Comparison of ENCODE assay signal across 9 cellular contexts in genomic region chr2:156476516-156477206, GRCh38. TPM values are rescaled to one million over a fixed set of nuclear protein-coding genes. Genes with fewer than 3 reads are reported as not detected.
DNase-seq lines count a peak whose midpoint lies in the region; ATAC-seq, FAIRE-seq and TF ChIP-seq lines count a peak whose summit lies in the region.
"Had no signal": no experiment of that assay in that cellular context is flagged by ENCODE, and none has a peak within 500 bp of the region (broad histone marks: within the 10 kb centered on the region; RNA-seq: fewer than 3 reads in every experiment).

No MANE protein-coding gene starts in this region.

- no peak for FAIRE-seq in K562 (lab: Jason Lieb, UNC)

- H2AFZ ChIP-seq in K562 (ENCODE audit: low read depth, low read length): no peak overlapping the region

- no peaks in the 10 kb centered on the region for H3K9me3 ChIP-seq in K562 (replicated peaks; ENCODE audit: control insufficient read depth, insufficient read depth, low read depth, low read length)
- no peaks in the 10 kb centered on the region for H3K9me3 ChIP-seq in sigmoid colon

- H3K27me3 ChIP-seq in K562 (ENCODE audit: control insufficient read depth in 2 of 2, insufficient read depth in 2 of 2, low read length in 2 of 2) (no peaks in the 10 kb centered on the region), sigmoid colon (no peaks in the 10 kb centered on the region)

- H3K79me2 ChIP-seq in K562 (ENCODE audit: control insufficient read depth, insufficient read depth, low read length): no peaks in the 10 kb centered on the region; the same call in 2 of the 3 replicates

- TF ChIP-seq POLR2A in K562 (conservative IDR thresholded peaks at IDR 0.05): no peak
- TF ChIP-seq POLR2A in sigmoid colon (IDR thresholded peaks at IDR 0.05): no peak

- ATAC-seq in GM19452 (IDR thresholded peaks at IDR 0.05; ENCODE audit: unreplicated experiment) (peak; percentile 65), HG03442 (IDR thresholded peaks at IDR 0.05; ENCODE audit: unreplicated experiment) (peak; percentile 81), K562 (no peak)

- H4K20me1 ChIP-seq in K562 (replicated peaks; ENCODE audit: control insufficient read depth, insufficient read depth, low read length): no peaks in the 10 kb centered on the region

- WGBS in K562 (ENCODE audit: insufficient coverage, low coverage, missing lambda C conversion rate): 59% methylated on average over 4 of the region's 4 CpGs
- WGBS in sigmoid colon, 2 donors: 87 to 92% methylated on average over 4 of the region's 4 CpGs

- CTCF ChIA-PET in K562 (lab: Yijun Ruan, JAX; ENCODE audit: low intra/inter-chr PET ratio): no interaction called here

- POLR2A ChIA-PET in K562 (lab: Yijun Ruan, JAX): no interaction called here

- TSS peak; percentile 24 for BruUV-seq in K562 (replicated peaks; lab: Mats Ljungman, UMichigan)

- H3K9me1 ChIP-seq in K562 (ENCODE audit: control insufficient read depth, insufficient read depth, low read length): no peaks in the 10 kb centered on the region

- TF ChIP-seq RAD21 in K562 (CRISPR knock-in tag; conservative IDR thresholded peaks at IDR 0.05 in 1 of 2, IDR thresholded peaks at IDR 0.05 in 1 of 2): no peak

- H3K4me3 ChIP-seq in AG09309 (ENCODE audit: control insufficient read depth, low read depth, low read length): no peak overlapping the region
- no peak overlapping the region for H3K4me3 ChIP-seq in K562
- H3K4me3 ChIP-seq in sigmoid colon: no peak overlapping the region

- H3K36me3 ChIP-seq in K562 (ENCODE audit: control insufficient read depth, insufficient read depth, low read length): 0 out of 3 replicates have a peak, but pooled peaks cover 3% of the 10 kb centered on the region
- H3K36me3 ChIP-seq in sigmoid colon: no peaks in the 10 kb centered on the region

- DNase-seq in AG09309 (ENCODE audit: low read depth): peak; percentile 29
- no peak for DNase-seq in K562 (ENCODE audit: extremely low read depth in 1 of 4, low spot score in 3 of 4)
- DNase-seq in sigmoid colon: no peak
- no peak for DNase-seq in DMS 273 (lab: John Stamatoyannopoulos, UW; ENCODE audit: unreplicated experiment)
- DNase-seq in NCI-H2107 treated with DMSO at 0.1 percent for 48 hours (lab: John Stamatoyannopoulos, UW; ENCODE audit: unreplicated experiment): no peak
- DNase-seq in NCI-H524 (lab: John Stamatoyannopoulos, UW): no peak
- DNase-seq: activated T-cell treated with anti-CD3 and anti-CD28 coated beads, Interleukin-2, amount 50 U/mL, for 4 hours had no signal

- TF ChIP-seq CTCF in AG09309 (IDR thresholded peaks at IDR 0.05; ENCODE audit: control insufficient read depth, insufficient read depth, low read depth, low read length, missing control alignments) (no peak), K562 (IDR thresholded peaks at IDR 0.05 in 2 of 3, conservative IDR thresholded peaks at IDR 0.05 in 1 of 3; ENCODE audit: insufficient read depth in 2 of 3, low read depth in 1 of 3, low read length in 3 of 3) (no peak), sigmoid colon (IDR thresholded peaks at IDR 0.05) (no peak)

- intact Hi-C loops in K562 (cut with micrococcal nuclease): no loop called here
- intact Hi-C loops in sigmoid colon (cut with DNase I): no loop called here

- no peak overlapping the region for H3K9ac ChIP-seq in K562 (ENCODE audit: insufficient read depth in 1 of 2, low read depth in 2 of 2, low read length in 2 of 2)

- H3K4me1 ChIP-seq in K562 (replicated peaks in 1 of 2; ENCODE audit: control insufficient read depth in 2 of 2, insufficient read depth in 2 of 2, low read length in 2 of 2): peaks cover 0 to 10% of the 10 kb centered on the region in 2 experiments; a peak in 2 of 5 replicates
- H3K4me1 ChIP-seq in sigmoid colon: peaks cover 0 to 25% (median 16%) of the 10 kb centered on the region in 4 donors

- in situ Hi-C loops in K562 (cut with MboI): no loop called here

- no peak overlapping the region for H3K4me2 ChIP-seq in K562 (ENCODE audit: insufficient read depth, low read length)

- no peak overlapping the region for H3K27ac ChIP-seq in K562 (ENCODE audit: extremely low read depth, low read depth, low read length)
- peak overlapping the region in 3 of 4 donors; percentile 25 to 64 (median 36) for H3K27ac ChIP-seq in sigmoid colon

- TF ChIP-seq EP300 in K562 (IDR thresholded peaks at IDR 0.05; ENCODE audit: low read length): no peak
- TF ChIP-seq EP300 in sigmoid colon (IDR thresholded peaks at IDR 0.05): no peak

TF ChIP-seq in K562, 482 proteins besides CTCF, POLR2A, EP300 and RAD21:
- TF ChIP-seq C11orf30 (IDR thresholded peaks at IDR 0.05; ENCODE audit: low read depth) (no peak), E4F1 (CRISPR knock-in tag; IDR thresholded peaks at IDR 0.05; ENCODE audit: borderline replicate concordance) (no peak), KLF6 (CRISPR knock-in tag; IDR thresholded peaks at IDR 0.05; ENCODE audit: borderline replicate concordance) (no peak), NFYB (IDR thresholded peaks at IDR 0.05; ENCODE audit: extremely low read depth, insufficient read length) (no peak), NFIC (IDR thresholded peaks at IDR 0.05) (no peak), ZNF347 (CRISPR knock-in tag; IDR thresholded peaks at IDR 0.05; ENCODE audit: low read depth) (no peak), MAFG (tag; conservative IDR thresholded peaks at IDR 0.05) (no peak), FOXA1 (IDR thresholded peaks at IDR 0.05; ENCODE audit: borderline replicate concordance) (no peak), PHB2 (IDR thresholded peaks at IDR 0.05; ENCODE audit: low read depth) (no peak), ERF (CRISPR knock-in tag; IDR thresholded peaks at IDR 0.05) (no peak), ESRRB (CRISPR knock-in tag; IDR thresholded peaks at IDR 0.05; ENCODE audit: borderline replicate concordance) (no peak), NFXL1 (CRISPR knock-in tag; IDR thresholded peaks at IDR 0.05) (no peak), ZNF77 (CRISPR knock-in tag; IDR thresholded peaks at IDR 0.05) (no peak), RCOR1 (IDR thresholded peaks at IDR 0.05; ENCODE audit: borderline replicate concordance in 1 of 2, low read depth in 2 of 2, low read length in 2 of 2) (no peak), ZNF436 (CRISPR knock-in tag; IDR thresholded peaks at IDR 0.05) (no peak), ZNF449 (CRISPR knock-in tag; IDR thresholded peaks at IDR 0.05) (no peak)

RNA-seq across cellular contexts. Expression of gene GPD2, which starts 40.5 kb away (rescaled TPM):
- 14.2 and 23.6 TPM in 2 replicates for total RNA-seq in K562 (2011; cell fraction: chromatin; rRNA removed; ENCODE audit: low replicate concordance)
- 4.8 and 8.7 TPM in 2 replicates for total RNA-seq in K562 (2011; cell fraction: nucleolus; rRNA removed)
- 10.3 and 12.5 TPM in 2 replicates for total RNA-seq in K562 (2011; cell fraction: nucleoplasm; rRNA removed)
- 19.0 and 21.7 TPM in 2 replicates for total RNA-seq in K562 (2014; rRNA removed)
- 28.3 and 30.7 TPM in 2 replicates for total RNA-seq in K562 (2014; rRNA removed; fragmentation: Illumina TruSeq; extraction: Trizol)
- total RNA-seq in K562 (2015; rRNA removed; fragmentation: Illumina TruSeq; extraction: Trizol): 32.4 and 34.8 TPM in 2 replicates
- 18.0 and 24.4 TPM in 2 replicates for total RNA-seq in K562 (2021)
- 12.9 and 15.1 TPM in 2 replicates for polyA plus RNA-seq in K562 (2011; rRNA removed)
- polyA plus RNA-seq in K562 (2011; cell fraction: cytosol; rRNA removed): 5.0 and 9.3 TPM in 2 replicates
- 9.5 and 11.1 TPM in 2 replicates for polyA plus RNA-seq in K562 (2011; cell fraction: nucleus; rRNA removed)
- 15.4 and 15.6 TPM in 2 replicates for polyA plus RNA-seq in K562 (2012)
- polyA plus RNA-seq in K562 (2014; fragmentation: Illumina TruSeq; extraction: Trizol): 24.9 and 39.2 TPM in 2 replicates
- 1 to 10 TPM; 5.2 to 6.0 TPM for polyA plus RNA-seq in K562 (2014; fragmentation: Nextera tagmentation; extraction: Ambion mirVana)
- 13.2 and 13.8 TPM in 2 replicates for polyA plus RNA-seq in K562 (2014; rRNA removed)
- polyA minus RNA-seq in K562 (2011; rRNA and poly(A)+ RNA removed): 68.5 and 72.9 TPM in 2 replicates
- 28.3 and 29.2 TPM in 2 replicates for polyA minus RNA-seq in K562 (2011; cell fraction: cytosol; rRNA and poly(A)+ RNA removed)
- polyA minus RNA-seq in K562 (2011; cell fraction: nucleus; rRNA and poly(A)+ RNA removed): 11.4 and 22.7 TPM in 2 replicates
- 10 to 100 TPM; 15.0 to 44.6 (median 17.9) TPM for total RNA-seq in sigmoid colon
- 10 to 100 TPM; 13.2 to 16.4 (median 15.4) TPM for polyA plus RNA-seq in sigmoid colon
